Comparison of ENCODE assay signal across 19 cellular contexts in genomic region chr2:6580982-6581381, GRCh38.
DNase-seq lines count a peak whose midpoint lies in the region; ATAC-seq, FAIRE-seq and TF ChIP-seq lines count a peak whose summit lies in the region.
"Had no signal": no experiment of that assay in that cellular context is flagged by ENCODE, and none has a peak within 500 bp of the region (broad histone marks: within the 10 kb centered on the region; RNA-seq: fewer than 3 reads in every experiment).

No MANE protein-coding gene starts in this region.

- TF ChIP-seq CTCF in astrocyte (IDR thresholded peaks at IDR 0.05; ENCODE audit: insufficient read depth, low read depth, low read length): no peak
- TF ChIP-seq CTCF in spleen (IDR thresholded peaks at IDR 0.05 in 8 of 11, conservative IDR thresholded peaks at IDR 0.05 in 3 of 11): no peak

- H3K4ac ChIP-seq in mesenchymal stem cell (ENCODE audit: low read depth in 1 of 2, low read length in 2 of 2): no peak overlapping the region

- peak overlapping the region in 3 of 11 experiments; percentile 22 to 35 (median 33); a peak in 3 of 22 replicates for H3K27ac ChIP-seq in BLaER1 treated with 17β-estradiol and CSF1 and Interleukin-3, amounts not matched to agents 10 nM and 100 nM
- no peak overlapping the region for H3K27ac ChIP-seq in astrocyte (ENCODE audit: low read depth, low read length)
- no peak overlapping the region for H3K27ac ChIP-seq in mesenchymal stem cell (ENCODE audit: low read length, poor library complexity, severe bottlenecking)
- H3K27ac ChIP-seq in spleen: no peak overlapping the region
- H3K27ac ChIP-seq: vagina had no signal

- H2BK120ac ChIP-seq in mesenchymal stem cell (ENCODE audit: low read depth, low read length): no peak overlapping the region

- H3K4me3 Mint-ChIP-seq in astrocyte (ENCODE audit: unreplicated experiment): no peak overlapping the region
- no peak overlapping the region for H3K4me3 Mint-ChIP-seq in activated T-cell treated with anti-CD3 and anti-CD28 coated beads, Interleukin-2, amount 50 U/mL, for 24 hours
- H3K4me3 Mint-ChIP-seq: activated naive CD4-positive, alpha-beta T cell treated with anti-CD3 and anti-CD28 coated beads, Interleukin-2, amount 10 ng/mL, durations not matched to agents 7 days and 5 days; CD4-positive, CD25-positive, alpha-beta regulatory T cell; stimulated activated naive CD8-positive, alpha-beta T cell treated with anti-CD3 and anti-CD28 coated beads, Interleukin-15, amount 100 ng/mL, for 72 hours had no signal

- H3K9me3 ChIP-seq in BLaER1 treated with 17β-estradiol and CSF1 and Interleukin-3, amounts not matched to agents 10 nM and 100 nM (replicated peaks in 1 of 11): no peaks in the 10 kb centered on the region
- H3K9me3 ChIP-seq in astrocyte (ENCODE audit: insufficient read depth, low read depth, low read length) (no peaks in the 10 kb centered on the region), mesenchymal stem cell (ENCODE audit: control insufficient read depth, low read length) (no peaks in the 10 kb centered on the region), spleen (no peaks in the 10 kb centered on the region)
- H3K9me3 ChIP-seq: vagina had no signal

- no peaks in the 10 kb centered on the region for H3K27me3 ChIP-seq in BLaER1 treated with 17β-estradiol and CSF1 and Interleukin-3, amounts not matched to agents 10 nM and 100 nM
- no peaks in the 10 kb centered on the region for H3K27me3 ChIP-seq in astrocyte (ENCODE audit: insufficient read depth, low read length)
- H3K27me3 ChIP-seq in mesenchymal stem cell (ENCODE audit: control insufficient read depth in 1 of 2, insufficient read depth in 1 of 2, low read length in 2 of 2): no peaks in the 10 kb centered on the region
- H3K27me3 ChIP-seq in spleen (replicated peaks in 1 of 7): no peaks in the 10 kb centered on the region
- H3K27me3 ChIP-seq: vagina had no signal

- H3K18ac ChIP-seq in mesenchymal stem cell (ENCODE audit: low read depth in 1 of 2, low read length in 2 of 2): no peak overlapping the region

- no peak overlapping the region for H2BK5ac ChIP-seq in mesenchymal stem cell (ENCODE audit: low read depth, low read length, poor library complexity, severe bottlenecking)

- peaks cover 1% of the 10 kb centered on the region for H3K9me3 Mint-ChIP-seq in astrocyte (ENCODE audit: unreplicated experiment)
- no peaks in the 10 kb centered on the region for H3K9me3 Mint-ChIP-seq in activated T-cell treated with anti-CD3 and anti-CD28 coated beads, Interleukin-2, amount 50 U/mL, for 24 hours
- H3K9me3 Mint-ChIP-seq: activated naive CD4-positive, alpha-beta T cell treated with anti-CD3 and anti-CD28 coated beads, Interleukin-2, amount 10 ng/mL, durations not matched to agents 7 days and 5 days; stimulated activated naive CD8-positive, alpha-beta T cell treated with anti-CD3 and anti-CD28 coated beads, Interleukin-15, amount 100 ng/mL, for 72 hours had no signal

- no peaks in the 10 kb centered on the region for H4K20me1 ChIP-seq in BLaER1 treated with 17β-estradiol and CSF1 and Interleukin-3, amounts not matched to agents 10 nM and 100 nM
- no peaks in the 10 kb centered on the region for H4K20me1 ChIP-seq in astrocyte (ENCODE audit: insufficient read depth, low read length)

- no peak overlapping the region for H3K9ac ChIP-seq in BLaER1 treated with 17β-estradiol and CSF1 and Interleukin-3, amounts not matched to agents 10 nM and 100 nM
- H3K9ac ChIP-seq in astrocyte (ENCODE audit: low read length) (no peak overlapping the region), mesenchymal stem cell (ENCODE audit: low read length) (no peak overlapping the region)

- peaks cover 0 to 15% (median 11%) of the 10 kb centered on the region in 10 experiments; a peak in 15 of 20 replicates for H3K4me1 ChIP-seq in BLaER1 treated with 17β-estradiol and CSF1 and Interleukin-3, amounts not matched to agents 10 nM and 100 nM
- H3K4me1 ChIP-seq in astrocyte (ENCODE audit: insufficient read depth, low read length): peaks cover 4% of the 10 kb centered on the region
- H3K4me1 ChIP-seq in mesenchymal stem cell (ENCODE audit: control insufficient read depth, insufficient read depth, low read depth, low read length): no peaks in the 10 kb centered on the region
- no peaks in the 10 kb centered on the region for H3K4me1 ChIP-seq in spleen
- H3K4me1 ChIP-seq: vagina had no signal

- no peak overlapping the region for H3K4me3 ChIP-seq in BLaER1 treated with 17β-estradiol and CSF1 and Interleukin-3, amounts not matched to agents 10 nM and 100 nM
- H3K4me3 ChIP-seq in astrocyte (ENCODE audit: insufficient read depth, low read depth, low read length) (no peak overlapping the region), mesenchymal stem cell (ENCODE audit: insufficient read depth in 1 of 2, low read depth in 1 of 2, low read length in 2 of 2) (no peak overlapping the region), spleen (no peak overlapping the region)
- H3K4me3 ChIP-seq: vagina had no signal

- WGBS in mesenchymal stem cell: 46% methylated on average over 2 of the region's 4 CpGs
- 79 to 93% (median 89%) methylated on average over 4 of the region's 4 CpGs for WGBS in spleen, 5 donors

- DNase-seq in HT1080 (ENCODE audit: low read depth): peak; percentile 73
- DNase-seq in astrocyte (ENCODE audit: low read depth): peak; percentile 50
- peak; percentile 54 for DNase-seq in mesenchymal stem cell
- DNase-seq in putamen (ENCODE audit: low spot score): no peak
- no peak for DNase-seq in activated T-cell treated with anti-CD3 and anti-CD28 coated beads, Interleukin-2, amount 50 U/mL, for 24 hours
- no peak for DNase-seq in spleen
- DNase-seq: activated CD4-positive, alpha-beta T cell treated with anti-CD3 and anti-CD28 coated beads for 1 hour; activated CD8-positive, alpha-beta memory T cell treated with anti-CD3 and anti-CD28 coated beads, Interleukin-2, amount 50 U/mL, for 48 hours; activated naive CD4-positive, alpha-beta T cell treated with anti-CD3 and anti-CD28 coated beads, Interleukin-2, amount 10 ng/mL, durations not matched to agents 7 days and 5 days; CD4-positive, CD25-positive, alpha-beta regulatory T cell; glutamatergic neuron; NCI-H2029 treated with DMSO at 0.1 percent for 48 hours; NCI-H748 treated with DMSO at 0.1 percent for 48 hours; small intestine; stimulated activated naive CD8-positive, alpha-beta T cell treated with anti-CD3 and anti-CD28 coated beads, Interleukin-15, amount 100 ng/mL, for 72 hours had no signal

- no peak overlapping the region for H2BK15ac ChIP-seq in mesenchymal stem cell (ENCODE audit: low read depth, poor library complexity, severe bottlenecking)

- H3K4me1 Mint-ChIP-seq in astrocyte (ENCODE audit: low read depth, unreplicated experiment): no peaks in the 10 kb centered on the region
- H3K4me1 Mint-ChIP-seq in activated T-cell treated with anti-CD3 and anti-CD28 coated beads, Interleukin-2, amount 50 U/mL, for 24 hours (ENCODE audit: low read depth): no peaks in the 10 kb centered on the region
- H3K4me1 Mint-ChIP-seq: activated naive CD4-positive, alpha-beta T cell treated with anti-CD3 and anti-CD28 coated beads, Interleukin-2, amount 10 ng/mL, durations not matched to agents 7 days and 5 days; CD4-positive, CD25-positive, alpha-beta regulatory T cell; stimulated activated naive CD8-positive, alpha-beta T cell treated with anti-CD3 and anti-CD28 coated beads, Interleukin-15, amount 100 ng/mL, for 72 hours had no signal

- no peaks in the 10 kb centered on the region for H3K27me3 Mint-ChIP-seq in astrocyte (ENCODE audit: low read depth, unreplicated experiment)
- peaks cover 3% of the 10 kb centered on the region for H3K27me3 Mint-ChIP-seq in activated T-cell treated with anti-CD3 and anti-CD28 coated beads, Interleukin-2, amount 50 U/mL, for 24 hours
- H3K27me3 Mint-ChIP-seq: activated naive CD4-positive, alpha-beta T cell treated with anti-CD3 and anti-CD28 coated beads, Interleukin-2, amount 10 ng/mL, durations not matched to agents 7 days and 5 days; CD4-positive, CD25-positive, alpha-beta regulatory T cell; stimulated activated naive CD8-positive, alpha-beta T cell treated with anti-CD3 and anti-CD28 coated beads, Interleukin-15, amount 100 ng/mL, for 72 hours had no signal

- H3K36me3 ChIP-seq in BLaER1 treated with 17β-estradiol and CSF1 and Interleukin-3, amounts not matched to agents 10 nM and 100 nM: no peaks in the 10 kb centered on the region
- H3K36me3 ChIP-seq in astrocyte (ENCODE audit: insufficient read depth, low read length) (no peaks in the 10 kb centered on the region), mesenchymal stem cell (ENCODE audit: control insufficient read depth in 1 of 2, insufficient read depth in 2 of 2, low read depth in 1 of 2, low read length in 2 of 2) (no peaks in the 10 kb centered on the region), spleen (no peaks in the 10 kb centered on the region)
- H3K36me3 ChIP-seq: vagina had no signal

- no peaks in the 10 kb centered on the region for H3K79me2 ChIP-seq in astrocyte (ENCODE audit: insufficient read depth, low read length)

- intact Hi-C loops in spleen (cut with DNase I; ENCODE audit: low total_unique reads): no loop called here

- H2BK12ac ChIP-seq in mesenchymal stem cell (ENCODE audit: low read length in 2 of 2): no peak overlapping the region

- H3K27ac Mint-ChIP-seq in astrocyte (ENCODE audit: unreplicated experiment): no peak overlapping the region
- no peak overlapping the region for H3K27ac Mint-ChIP-seq in activated T-cell treated with anti-CD3 and anti-CD28 coated beads, Interleukin-2, amount 50 U/mL, for 24 hours
- H3K27ac Mint-ChIP-seq: activated naive CD4-positive, alpha-beta T cell treated with anti-CD3 and anti-CD28 coated beads, Interleukin-2, amount 10 ng/mL, durations not matched to agents 7 days and 5 days; CD4-positive, CD25-positive, alpha-beta regulatory T cell; stimulated activated naive CD8-positive, alpha-beta T cell treated with anti-CD3 and anti-CD28 coated beads, Interleukin-15, amount 100 ng/mL, for 72 hours had no signal

- H3K36me3 Mint-ChIP-seq in astrocyte (ENCODE audit: low read depth, unreplicated experiment): no peaks in the 10 kb centered on the region
- H3K36me3 Mint-ChIP-seq in activated T-cell treated with anti-CD3 and anti-CD28 coated beads, Interleukin-2, amount 50 U/mL, for 24 hours (ENCODE audit: low read depth): no peaks in the 10 kb centered on the region
- H3K36me3 Mint-ChIP-seq: activated naive CD4-positive, alpha-beta T cell treated with anti-CD3 and anti-CD28 coated beads, Interleukin-2, amount 10 ng/mL, durations not matched to agents 7 days and 5 days; CD4-positive, CD25-positive, alpha-beta regulatory T cell had no signal

- no peak overlapping the region for H4K8ac ChIP-seq in mesenchymal stem cell (ENCODE audit: low read length)

- no peak overlapping the region for H2AK5ac ChIP-seq in mesenchymal stem cell (ENCODE audit: low read length, severe bottlenecking)

- no peak overlapping the region for H4K91ac ChIP-seq in mesenchymal stem cell (ENCODE audit: low read length)

- peak overlapping the region in 9 of 11 experiments; percentile 11 to 62 (median 53); a peak in 17 of 22 replicates for H3K4me2 ChIP-seq in BLaER1 treated with 17β-estradiol and CSF1 and Interleukin-3, amounts not matched to agents 10 nM and 100 nM
- H3K4me2 ChIP-seq in astrocyte (ENCODE audit: low read length): no peak overlapping the region
- no peak overlapping the region for H3K4me2 ChIP-seq in mesenchymal stem cell (ENCODE audit: low read length, poor library complexity, severe bottlenecking)

- H3K14ac ChIP-seq in mesenchymal stem cell (ENCODE audit: low read length in 2 of 2): peak overlapping the region in 1 of 2 experiments; percentile 48

- no peaks in the 10 kb centered on the region for H3K79me1 ChIP-seq in mesenchymal stem cell (replicated peaks; ENCODE audit: low read length, poor library complexity, severe bottlenecking)

- FAIRE-seq in astrocyte (lab: Jason Lieb, UNC): no peak
- FAIRE-seq: islet of Langerhans had no signal

- ATAC-seq in GM19328 (IDR thresholded peaks at IDR 0.05; ENCODE audit: unreplicated experiment): no peak
- ATAC-seq: stimulated activated naive CD8-positive, alpha-beta T cell treated with anti-CD3 and anti-CD28 coated beads, Interleukin-15, amount 100 ng/mL, for 72 hours had no signal

- TF ChIP-seq POLR2A in spleen (IDR thresholded peaks at IDR 0.05): no peak

- no peak overlapping the region for H3K23ac ChIP-seq in mesenchymal stem cell (ENCODE audit: low read length in 2 of 2)

- no peak overlapping the region for H2AFZ ChIP-seq in astrocyte (ENCODE audit: low read depth, low read length)
- no peak overlapping the region for H2AFZ ChIP-seq in mesenchymal stem cell (ENCODE audit: low read depth, low read length)

Comparison
In these comparisons a context has a peak if more than half of its experiments do, and no peak if none do; other contexts are left out.
1. H3K4me2 ChIP-seq: peak in BLaER1 treated with 17β-estradiol and CSF1 and Interleukin-3, amounts not matched to agents 10 nM and 100 nM (9 of 11); none in astrocyte (single experiment) and mesenchymal stem cell (single experiment).
2. DNase-seq: peak in HT1080 (single experiment), astrocyte (single experiment) and mesenchymal stem cell (single experiment); none in putamen (single experiment), activated T-cell treated with anti-CD3 and anti-CD28 coated beads, Interleukin-2, amount 50 U/mL, for 24 hours (single experiment) and spleen (single experiment).